In genomic region chr14:99792551-99793212, GRCh38 we compare ENCODE assay signal across 8 cellular contexts. TPM values are rescaled to one million over a fixed set of nuclear protein-coding genes. Genes with fewer than 3 reads are reported as not detected.
DNase-seq lines count a peak whose midpoint lies in the region; ATAC-seq and TF ChIP-seq lines count a peak whose summit lies in the region.

No MANE protein-coding gene starts in this region.

- H3K4me1 ChIP-seq in colonic mucosa (no peaks in the 10 kb centered on the region), upper lobe of left lung (peaks cover 21 to 40% (median 31%) of the 10 kb centered on the region in 4 donors)

- peak overlapping the region in 1 of 3 donors; percentile 20 for H3K27ac Mint-ChIP-seq in IgD-negative memory B cell

- peak; percentile 38 for DNase-seq in AG10803 (ENCODE audit: low read depth)
- DNase-seq in colonic mucosa, result no peak
- peak; percentile 90 for DNase-seq in mesenteric fat pad (ENCODE audit: low spot score)
- DNase-seq in upper lobe of left lung, result no peak
- DNase-seq in GM19238 (ENCODE audit: insufficient read length, low spot score), result no peak

- H3K4me3 Mint-ChIP-seq in IgD-negative memory B cell, result peak overlapping the region in 3 of 4 donors; percentile 54 to 91 (median 67)

- TF ChIP-seq POLR2A in upper lobe of left lung (IDR thresholded peaks at IDR 0.05), result peak in 1 of 4 donors; percentile 23

- peaks cover 0 to 3% (median 0%) of the 10 kb centered on the region in 3 donors for H3K9me3 Mint-ChIP-seq in IgD-negative memory B cell

- peak overlapping the region; percentile 62 for H3K4me3 ChIP-seq in AG10803 (ENCODE audit: low read length)
- H3K4me3 ChIP-seq in colonic mucosa, result peak overlapping the region; percentile 10
- peak overlapping the region; percentile 10 to 60 (median 56) for H3K4me3 ChIP-seq in upper lobe of left lung

- ATAC-seq in upper lobe of left lung (ENCODE audit: low FRiP score in 2 of 2) (peak in 1 of 2 donors; percentile 36), GM19023 (IDR thresholded peaks at IDR 0.05; ENCODE audit: unreplicated experiment) (no peak), HG03097 (IDR thresholded peaks at IDR 0.05; ENCODE audit: low FRiP score, unreplicated experiment) (no peak)

- H3K36me3 ChIP-seq in colonic mucosa, result no peaks in the 10 kb centered on the region
- no peaks in the 10 kb centered on the region for H3K36me3 ChIP-seq in upper lobe of left lung

- no peak for TF ChIP-seq EP300 in upper lobe of left lung (IDR thresholded peaks at IDR 0.05)

- no peaks in the 10 kb centered on the region for H3K9me3 ChIP-seq in colonic mucosa
- H3K9me3 ChIP-seq in upper lobe of left lung, result no peaks in the 10 kb centered on the region

- intact Hi-C loops in colonic mucosa (cut with DNase I), result no loop called here

- H3K27ac ChIP-seq in colonic mucosa, result peak overlapping the region; percentile 51
- peak overlapping the region; percentile 74 to 88 (median 83) for H3K27ac ChIP-seq in upper lobe of left lung

- no peaks in the 10 kb centered on the region for H3K36me3 Mint-ChIP-seq in IgD-negative memory B cell

- H3K27me3 Mint-ChIP-seq in IgD-negative memory B cell, result peaks cover 35% of the 10 kb centered on the region

- peaks cover 25% of the 10 kb centered on the region for H3K27me3 ChIP-seq in colonic mucosa
- no peaks in the 10 kb centered on the region for H3K27me3 ChIP-seq in upper lobe of left lung

- peak overlapping the region in 1 of 2 donors; percentile 54 for H3K9ac ChIP-seq in colonic mucosa (ENCODE audit: low read depth in 2 of 2, low read length in 2 of 2)

- no peak for TF ChIP-seq CTCF in AG10803 (conservative IDR thresholded peaks at IDR 0.05; ENCODE audit: low read length)
- no peak for TF ChIP-seq CTCF in colonic mucosa (IDR thresholded peaks at IDR 0.05)
- TF ChIP-seq CTCF in upper lobe of left lung (IDR thresholded peaks at IDR 0.05), result no peak

- peaks cover 0 to 8% (median 7%) of the 10 kb centered on the region in 3 donors for H3K4me1 Mint-ChIP-seq in IgD-negative memory B cell

- 12 to 34% methylated on average over 20 to 25 of the region's 65 CpGs for WGBS in upper lobe of left lung, 2 donors

RNA-seq across cellular contexts. Expression of gene EML1, which starts 0.5 kb away (rescaled TPM):
- polyA plus RNA-seq in IgD-negative memory B cell, result not detected
- 10 to 100 TPM in 1 of 2 donors, 1 to 10 TPM in 1; 3.6 to 14.2 TPM for total RNA-seq in colonic mucosa
- total RNA-seq in mesenteric fat pad, result 32.5 TPM
- total RNA-seq in upper lobe of left lung, result 10 to 100 TPM; 22.2 to 55.5 (median 36.4) TPM

Comparison
In these comparisons a context has a peak if more than half of its experiments do, and no peak if none do; other contexts are left out.
1. DNase-seq: peak in AG10803 (single experiment) and mesenteric fat pad (single experiment); none in colonic mucosa (single experiment), upper lobe of left lung (0 of 2) and GM19238 (single experiment).
2. H3K4me3 ChIP-seq: peak in every context shown above with its lines; median percentile 62 in AG10803; 56 in upper lobe of left lung; 10 in colonic mucosa.